27 cellular contexts compared by ENCODE assay signal in genomic region chr7:130022623-130023175, GRCh38.
"Had no signal": no experiment of that assay in that cellular context is flagged by ENCODE, and none has a peak within 500 bp of the region (broad histone marks: within the 10 kb centered on the region; RNA-seq: fewer than 3 reads in every experiment).

No MANE protein-coding gene starts in this region.

- H3K27ac Mint-ChIP-seq: activated B cell treated with CpG ODN at 0.5 μM for 24 hours; activated CD4-positive, alpha-beta memory T cell treated with anti-CD3 and anti-CD28 coated beads for 36 hours; activated naive CD8-positive, alpha-beta T cell treated with anti-CD3 and anti-CD28 coated beads, Interleukin-2, amount 50 U/mL, for 24 hours; effector memory CD8-positive, alpha-beta T cell; naive B cell; type B pancreatic cell had no signal

- H3K27me3 Mint-ChIP-seq: activated B cell treated with CpG ODN at 0.5 μM for 24 hours; activated CD4-positive, alpha-beta memory T cell treated with anti-CD3 and anti-CD28 coated beads for 36 hours; activated naive CD8-positive, alpha-beta T cell treated with anti-CD3 and anti-CD28 coated beads, Interleukin-2, amount 50 U/mL, for 24 hours; effector memory CD8-positive, alpha-beta T cell; naive B cell; type B pancreatic cell had no signal

- H3K9me3 ChIP-seq: esophagus squamous epithelium, gastroesophageal sphincter, lower lobe of right lung, mucosa of descending colon, sigmoid colon, spleen, thoracic aorta had no signal

- H3K4me3 Mint-ChIP-seq: activated B cell treated with CpG ODN at 0.5 μM for 24 hours; activated CD4-positive, alpha-beta memory T cell treated with anti-CD3 and anti-CD28 coated beads for 36 hours; activated naive CD8-positive, alpha-beta T cell treated with anti-CD3 and anti-CD28 coated beads, Interleukin-2, amount 50 U/mL, for 24 hours; effector memory CD8-positive, alpha-beta T cell; naive B cell; neural crest cell; type B pancreatic cell had no signal

- ATAC-seq: activated naive CD8-positive, alpha-beta T cell treated with anti-CD3 and anti-CD28 coated beads, Interleukin-2, amount 50 U/mL, for 24 hours; effector memory CD8-positive, alpha-beta T cell; gastroesophageal sphincter; left colon; lower lobe of right lung; mucosa of descending colon had no signal

- H3K9me3 Mint-ChIP-seq: activated B cell treated with CpG ODN at 0.5 μM for 24 hours; activated CD4-positive, alpha-beta memory T cell treated with anti-CD3 and anti-CD28 coated beads for 36 hours; activated naive CD8-positive, alpha-beta T cell treated with anti-CD3 and anti-CD28 coated beads, Interleukin-2, amount 50 U/mL, for 24 hours; effector memory CD8-positive, alpha-beta T cell; naive B cell; neural crest cell had no signal

- DNase-seq: activated B cell treated with CpG ODN at 0.5 μM for 24 hours; activated CD4-positive, alpha-beta memory T cell treated with anti-CD3 and anti-CD28 coated beads for 36 hours; activated CD4-positive, alpha-beta T cell treated with anti-CD3 and anti-CD28 coated beads for 48 hours; activated effector memory CD4-positive, alpha-beta T cell treated with Interleukin-2 at 50 U/mL for 16 hours; activated naive CD4-positive, alpha-beta T cell treated with anti-CD3 and anti-CD28 coated beads, Interleukin-2, amount 50 U/mL, for 16 hours; activated naive CD8-positive, alpha-beta T cell treated with anti-CD3 and anti-CD28 coated beads, Interleukin-2, amount 50 U/mL, for 24 hours; activated T-cell treated with anti-CD3 and anti-CD28 coated beads, Interleukin-2, amount 50 U/mL, for 48 hours; effector memory CD8-positive, alpha-beta T cell; esophagus squamous epithelium; head of caudate nucleus; islet precursor cell; left colon; lower lobe of right lung; mesendoderm; mucosa of descending colon; naive B cell; occipital lobe; sigmoid colon; spleen; stimulated activated CD4-positive, alpha-beta T cell treated with anti-CD3 and anti-CD28 coated beads, Interleukin-4, amount 100 ng/mL, for 1 hour; stimulated activated naive CD4-positive, alpha-beta T cell; T-helper 9 cell had no signal

- H3K4me3 ChIP-seq: cardiac muscle cell, esophagus squamous epithelium, gastroesophageal sphincter, lower lobe of right lung, mucosa of descending colon, sigmoid colon, spleen, thoracic aorta had no signal

- H3K4me1 Mint-ChIP-seq: activated B cell treated with CpG ODN at 0.5 μM for 24 hours; activated naive CD8-positive, alpha-beta T cell treated with anti-CD3 and anti-CD28 coated beads, Interleukin-2, amount 50 U/mL, for 24 hours; naive B cell; neural crest cell had no signal

- H3K27me3 ChIP-seq: cardiac muscle cell, esophagus squamous epithelium, gastroesophageal sphincter, sigmoid colon, spleen had no signal

- H3K4me1 ChIP-seq: gastroesophageal sphincter, lower lobe of right lung, sigmoid colon had no signal

- H3K27ac ChIP-seq: cardiac muscle cell, esophagus squamous epithelium, gastroesophageal sphincter, lower lobe of right lung, sigmoid colon, spleen, thoracic aorta had no signal
